Comparison of ENCODE assay signal across 8 cellular contexts in the genomic region with DNA sequence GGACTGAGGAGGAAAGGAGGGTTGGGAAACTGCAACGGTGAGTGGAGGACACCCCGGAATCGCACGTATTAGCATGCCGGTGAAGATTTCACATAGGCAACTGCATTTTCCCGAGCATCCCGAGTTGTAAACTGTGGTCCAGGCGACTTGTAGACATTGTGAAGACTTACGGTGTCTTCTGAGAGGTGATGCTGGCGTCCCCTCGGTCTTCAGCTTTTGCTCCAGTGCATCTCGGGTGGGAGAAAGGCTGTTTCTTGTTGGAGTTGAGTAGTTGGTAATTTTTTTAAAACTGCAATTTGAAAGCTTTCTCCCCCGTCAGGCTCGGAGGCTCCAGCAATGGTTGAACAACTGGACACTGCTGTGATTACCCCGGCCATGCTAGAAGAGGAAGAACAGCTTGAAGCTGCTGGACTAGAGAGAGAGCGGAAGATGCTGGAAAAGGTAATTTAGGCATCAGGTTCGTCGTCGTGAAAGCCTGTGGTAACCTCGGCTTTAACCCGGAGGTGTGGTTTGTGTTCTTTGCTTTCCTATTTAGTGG. TPM values are rescaled to one million over a fixed set of nuclear protein-coding genes. Genes with fewer than 3 reads are reported as not detected.
DNase-seq lines count a peak whose midpoint lies in the region; ATAC-seq and TF ChIP-seq lines count a peak whose summit lies in the region.

No MANE protein-coding gene starts in this region.

- H3K27ac ChIP-seq in duodenal mucosa (ENCODE audit: low read depth, low read length) (no peak overlapping the region), vagina (peak overlapping the region; percentile 74)

- peak overlapping the region; percentile 65 to 69 for H3K9ac ChIP-seq in duodenal mucosa (ENCODE audit: low read depth in 1 of 2, low read length in 2 of 2)

- ATAC-seq in GM18505 (IDR thresholded peaks at IDR 0.05; ENCODE audit: unreplicated experiment) = peak; percentile 6
- peak; percentile 3 for ATAC-seq in HG03135 (IDR thresholded peaks at IDR 0.05; ENCODE audit: unreplicated experiment)

- TF ChIP-seq POLR2A in GM18505 (IDR thresholded peaks at IDR 0.05; ENCODE audit: borderline replicate concordance, extremely low read depth, insufficient read depth, insufficient read length) (no peak), vagina (IDR thresholded peaks at IDR 0.05) (no peak)

- no peaks in the 10 kb centered on the region for H3K27me3 ChIP-seq in duodenal mucosa (ENCODE audit: control insufficient read depth in 1 of 2, insufficient read depth in 2 of 2, low read length in 2 of 2)
- H3K27me3 ChIP-seq in vagina = no peaks in the 10 kb centered on the region

- H3K9me3 ChIP-seq in duodenal mucosa (ENCODE audit: control insufficient read depth in 1 of 2, low read length in 2 of 2) (no peaks in the 10 kb centered on the region), vagina (no peaks in the 10 kb centered on the region)

- DNase-seq in AG08396 (ENCODE audit: low spot score) (peak; percentile 30), RPMI7951 (ENCODE audit: low read depth) (peak; percentile 13), lung microvascular endothelial cell (ENCODE audit: low read depth in 2 of 2) (peak; percentile 19 to 32), vagina (ENCODE audit: extremely low spot score in 2 of 2) (no peak)
- no peak for DNase-seq in stimulated activated CD4-positive, alpha-beta T cell treated with anti-CD3 and anti-CD28 coated beads, Interleukin-4, amount 100 ng/mL, for 1 hour

- TF ChIP-seq CTCF in vagina (IDR thresholded peaks at IDR 0.05) = no peak

- H3K4me3 ChIP-seq in duodenal mucosa (ENCODE audit: low read depth in 1 of 2, low read length in 2 of 2) (peak overlapping the region; percentile 83 to 94), vagina (peak overlapping the region; percentile 73 to 78)

- H3K36me3 ChIP-seq in duodenal mucosa (ENCODE audit: control insufficient read depth in 1 of 2, insufficient read depth in 2 of 2, low read length in 2 of 2) = no peaks in the 10 kb centered on the region
- no peaks in the 10 kb centered on the region for H3K36me3 ChIP-seq in vagina

- intact Hi-C loops in vagina (cut with DNase I) = no loop called here

- H3K4me1 ChIP-seq in duodenal mucosa (ENCODE audit: control insufficient read depth in 1 of 2, insufficient read depth in 2 of 2, low read length in 2 of 2) = peaks cover 7 to 17% of the 10 kb centered on the region in 2 donors
- H3K4me1 ChIP-seq in vagina = peaks cover 16% of the 10 kb centered on the region

RNA-seq across cellular contexts. Expression of a gene that starts 0.5 kb away (rescaled TPM):
- total RNA-seq in RPMI7951 (2014; rRNA removed; shearing (Covaris generic)) = 39.2 and 56.7 TPM in 2 replicates
- total RNA-seq in lung microvascular endothelial cell = 8.9 and 14.8 TPM in 2 replicates
- 8.3 TPM for total RNA-seq in vagina

Comparison
In these comparisons a context has a peak if more than half of its experiments do, and no peak if none do; other contexts are left out.
1. DNase-seq: peak in AG08396 (single experiment), RPMI7951 (single experiment) and lung microvascular endothelial cell (2 of 2); none in vagina (0 of 2) and stimulated activated CD4-positive, alpha-beta T cell treated with anti-CD3 and anti-CD28 coated beads, Interleukin-4, amount 100 ng/mL, for 1 hour (single experiment).